Comparison of ENCODE assay signal across 22 cellular contexts in the genomic region with DNA sequence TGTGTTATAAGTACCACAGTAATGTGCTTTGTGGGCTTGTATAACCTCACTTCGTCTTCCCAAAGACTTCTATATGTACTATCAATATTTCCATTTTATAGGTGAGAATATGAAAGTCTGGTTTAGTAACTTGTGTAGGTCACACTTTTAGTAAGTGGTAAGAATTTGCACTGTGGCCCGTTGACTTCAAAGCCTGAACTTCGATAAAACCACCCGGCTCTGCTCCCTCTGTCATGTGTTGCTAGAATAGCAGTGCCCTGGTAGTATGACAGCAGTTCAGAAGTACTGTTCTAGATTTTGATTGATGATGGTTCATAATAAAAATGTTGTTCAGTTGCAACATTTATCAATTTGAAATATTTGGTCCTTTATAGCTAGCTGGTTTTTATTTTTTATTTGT.
DNase-seq lines count a peak whose midpoint lies in the region; ATAC-seq, FAIRE-seq and TF ChIP-seq lines count a peak whose summit lies in the region.
"Had no signal": no experiment of that assay in that cellular context is flagged by ENCODE, and none has a peak within 500 bp of the region (broad histone marks: within the 10 kb centered on the region; RNA-seq: fewer than 3 reads in every experiment).

No MANE protein-coding gene starts in this region.

- peaks cover 47% of the 10 kb centered on the region for H3K36me3 Mint-ChIP-seq in activated naive CD8-positive, alpha-beta T cell treated with anti-CD3 and anti-CD28 coated beads, Interleukin-2, amount 10 ng/mL, durations not matched to agents 7 days and 5 days

- peak; percentile 26 for FAIRE-seq in GM12891 (lab: Jason Lieb, UNC)

- H3K27me3 Mint-ChIP-seq in activated naive CD8-positive, alpha-beta T cell treated with anti-CD3 and anti-CD28 coated beads, Interleukin-2, amount 10 ng/mL, durations not matched to agents 7 days and 5 days: no peaks in the 10 kb centered on the region
- H3K27me3 Mint-ChIP-seq: dendritic cell treated with granulocyte-macrophage colony-stimulating factor and Interleukin-4, amounts not matched to agents 40 ng/mL and 50 ng/mL, for 4 days had no signal

- H3K27ac ChIP-seq in caudate nucleus (ENCODE audit: low read depth, low read length): no peak overlapping the region
- H3K27ac ChIP-seq: BLaER1 treated with 17β-estradiol and CSF1 and Interleukin-3, amounts not matched to agents 10 nM and 100 nM; skin epidermis; suprapubic skin; uterus had no signal

- no peak overlapping the region for H3K4me3 Mint-ChIP-seq in activated naive CD8-positive, alpha-beta T cell treated with anti-CD3 and anti-CD28 coated beads, Interleukin-2, amount 10 ng/mL, durations not matched to agents 7 days and 5 days
- H3K4me3 Mint-ChIP-seq: dendritic cell treated with granulocyte-macrophage colony-stimulating factor and Interleukin-4, amounts not matched to agents 40 ng/mL and 50 ng/mL, for 4 days; IgD-negative memory B cell had no signal

- in situ Hi-C loops in ACHN (cut with HindIII; ENCODE audit: low pct_ligation_motif_present, low pct_unique_long_range_greater_than_20kb, low sequenced_read_pairs): no loop called here

- no peaks in the 10 kb centered on the region for H3K9me3 Mint-ChIP-seq in activated naive CD8-positive, alpha-beta T cell treated with anti-CD3 and anti-CD28 coated beads, Interleukin-2, amount 10 ng/mL, durations not matched to agents 7 days and 5 days
- H3K9me3 Mint-ChIP-seq: dendritic cell treated with granulocyte-macrophage colony-stimulating factor and Interleukin-4, amounts not matched to agents 40 ng/mL and 50 ng/mL, for 4 days; IgD-negative memory B cell had no signal

- no peak overlapping the region for H3K27ac Mint-ChIP-seq in activated naive CD8-positive, alpha-beta T cell treated with anti-CD3 and anti-CD28 coated beads, Interleukin-2, amount 10 ng/mL, durations not matched to agents 7 days and 5 days
- H3K27ac Mint-ChIP-seq: dendritic cell treated with granulocyte-macrophage colony-stimulating factor and Interleukin-4, amounts not matched to agents 40 ng/mL and 50 ng/mL, for 4 days; IgD-negative memory B cell had no signal

- DNase-seq in activated T-cell treated with anti-CD3 and anti-CD28 coated beads for 24 hours (ENCODE audit: low read depth) (peak; percentile 36), GM12891 (ENCODE audit: insufficient read length, low spot score) (no peak), caudate nucleus (lab: John Stamatoyannopoulos, UW) (no peak), ACHN (no peak), NCI-H1436 (lab: John Stamatoyannopoulos, UW) (no peak)
- DNase-seq in activated T-cell treated with anti-CD3 and anti-CD28 coated beads, Interleukin-2, amount 50 U/mL, for 1 hour: no peak
- no peak for DNase-seq in activated naive CD8-positive, alpha-beta T cell treated with anti-CD3 and anti-CD28 coated beads, Interleukin-2, amount 10 ng/mL, durations not matched to agents 7 days and 5 days
- DNase-seq in stimulated activated CD4-positive, alpha-beta T cell treated with anti-CD3 and anti-CD28 coated beads, Interleukin-2, amount 100 ng/mL, for 24 hours: peak; percentile 41 to 44
- DNase-seq: amygdala, DMS 273 treated with DMSO at 0.1 percent for 48 hours, mammary epithelial cell, NCI-H1105 treated with DMSO at 0.1 percent for 48 hours, NCI-H2081, NCI-H345, NCI-H82, uterus had no signal

- POLR2A ChIA-PET in activated naive CD8-positive, alpha-beta T cell treated with anti-CD3 and anti-CD28 coated beads, Interleukin-2, amount 10 ng/mL, durations not matched to agents 7 days and 5 days (lab: Charles Lee): no interaction called here

- H3K4me1 Mint-ChIP-seq in activated naive CD8-positive, alpha-beta T cell treated with anti-CD3 and anti-CD28 coated beads, Interleukin-2, amount 10 ng/mL, durations not matched to agents 7 days and 5 days: peaks cover 7% of the 10 kb centered on the region
- H3K4me1 Mint-ChIP-seq: IgD-negative memory B cell had no signal

- ATAC-seq in activated naive CD8-positive, alpha-beta T cell treated with anti-CD3 and anti-CD28 coated beads, Interleukin-2, amount 10 ng/mL, durations not matched to agents 7 days and 5 days (ENCODE audit: low read depth): peak; percentile 33
- ATAC-seq: Right ventricle myocardium inferior had no signal

- TF ChIP-seq POLR2A in GM12891 (IDR thresholded peaks at IDR 0.05; ENCODE audit: low read depth, low read length): no peak

TF ChIP-seq in GM12891, 5 proteins besides CTCF, POLR2A, EP300 and RAD21:
- TF ChIP-seq TAF1 (IDR thresholded peaks at IDR 0.05; ENCODE audit: low read depth, low read length): no peak
- TF ChIP-seq PAX5 (IDR thresholded peaks at IDR 0.05; ENCODE audit: insufficient read depth, low read length, severe bottlenecking): no peak
- TF ChIP-seq SPI1 (IDR thresholded peaks at IDR 0.05; ENCODE audit: low read depth, low read length): no peak
- no peak for TF ChIP-seq POLR2AphosphoS5 (IDR thresholded peaks at IDR 0.05; ENCODE audit: low read depth, low read length)
- no peak for TF ChIP-seq POU2F2 (IDR thresholded peaks at IDR 0.05; ENCODE audit: low read depth, low read length)
TF ChIP-seq in GM12891: peak in this region for 0.

Comparison
In these comparisons a context has a peak if more than half of its experiments do, and no peak if none do; other contexts are left out.
1. DNase-seq: peak in activated T-cell treated with anti-CD3 and anti-CD28 coated beads for 24 hours (single experiment) and stimulated activated CD4-positive, alpha-beta T cell treated with anti-CD3 and anti-CD28 coated beads, Interleukin-2, amount 100 ng/mL, for 24 hours (2 of 2); none in activated T-cell treated with anti-CD3 and anti-CD28 coated beads, Interleukin-2, amount 50 U/mL, for 1 hour (single experiment), GM12891 (single experiment), activated naive CD8-positive, alpha-beta T cell treated with anti-CD3 and anti-CD28 coated beads, Interleukin-2, amount 10 ng/mL, durations not matched to agents 7 days and 5 days (single experiment), caudate nucleus (0 of 61), ACHN (single experiment) and NCI-H1436 (single experiment).